In genomic region chr13:41059896-41060722, GRCh38 we compare ENCODE assay signal across 1 cellular context.
TF ChIP-seq lines count a peak whose summit lies in the region.

No MANE protein-coding gene starts in this region.

TF ChIP-seq in HepG2, 621 proteins besides CTCF, POLR2A, EP300 and RAD21 (continued from another document and continues in another):
- TF ChIP-seq CERS6 (CRISPR knock-in tag; IDR thresholded peaks at IDR 0.05) (no peak), ZNF7 (CRISPR knock-in tag; IDR thresholded peaks at IDR 0.05) (no peak), MBD4 (IDR thresholded peaks at IDR 0.05; ENCODE audit: borderline replicate concordance, low read length) (no peak), HNF4A (CRISPR knock-in tag; IDR thresholded peaks at IDR 0.05) (no peak; the same call in 1 of the 2 replicates), ZNF672 (CRISPR knock-in tag; IDR thresholded peaks at IDR 0.05) (no peak), HBP1 (CRISPR knock-in tag; IDR thresholded peaks at IDR 0.05; ENCODE audit: low read depth) (0 out of 2 replicates have a peak, but pooled peaks have one; percentile 11), PHF8 (CRISPR knock-in tag; IDR thresholded peaks at IDR 0.05) (no peak; the same call in none of the 2 replicates), IKZF4 (CRISPR knock-in tag; IDR thresholded peaks at IDR 0.05; ENCODE audit: borderline replicate concordance, low read depth, not compliant biosample characterization) (peak; percentile 70), HNRNPLL (IDR thresholded peaks at IDR 0.05; ENCODE audit: low read depth, low read length, poor library complexity, severe bottlenecking) (peak; percentile 64), ZNF138 (CRISPR knock-in tag; IDR thresholded peaks at IDR 0.05; ENCODE audit: low read depth) (no peak), KDM2A (CRISPR knock-in tag; IDR thresholded peaks at IDR 0.05; ENCODE audit: borderline replicate concordance, low read depth) (peak; percentile 56; the same call in 1 of the 2 replicates), GATAD2A (CRISPR knock-in tag; IDR thresholded peaks at IDR 0.05) (peak; percentile 57; the same call in 1 of the 2 replicates), NPAS2 (CRISPR knock-in tag; IDR thresholded peaks at IDR 0.05; ENCODE audit: borderline replicate concordance) (no peak), NFATC3 (CRISPR knock-in tag; IDR thresholded peaks at IDR 0.05) (no peak; the same call in 1 of the 2 replicates), ATRX (CRISPR knock-in tag; IDR thresholded peaks at IDR 0.05; ENCODE audit: borderline replicate concordance) (no peak), XBP1 (CRISPR knock-in tag; IDR thresholded peaks at IDR 0.05) (no peak), ZBTB38 (CRISPR knock-in tag; IDR thresholded peaks at IDR 0.05) (peak; percentile 45; the same call in 1 of the 2 replicates), SRSF9 (IDR thresholded peaks at IDR 0.05; ENCODE audit: borderline replicate concordance, insufficient read depth, low read depth, low read length, poor library complexity, severe bottlenecking) (no peak), THAP8 (CRISPR knock-in tag; IDR thresholded peaks at IDR 0.05; ENCODE audit: borderline replicate concordance) (no peak), ZNF256 (CRISPR knock-in tag; conservative IDR thresholded peaks at IDR 0.05) (no peak), SCMH1 (CRISPR knock-in tag; IDR thresholded peaks at IDR 0.05; ENCODE audit: borderline replicate concordance) (no peak), EZH2 (conservative IDR thresholded peaks at IDR 0.05; ENCODE audit: low read depth, low read length) (no peak), ZSCAN20 (CRISPR knock-in tag; IDR thresholded peaks at IDR 0.05; ENCODE audit: borderline replicate concordance) (no peak), MXD4 (CRISPR knock-in tag; IDR thresholded peaks at IDR 0.05) (peak; percentile 61; the same call in 1 of the 2 replicates), ZBTB3 (CRISPR knock-in tag; IDR thresholded peaks at IDR 0.05; ENCODE audit: borderline replicate concordance, low read depth) (0 out of 2 replicates have a peak, but pooled peaks have one; percentile 33), PLSCR1 (CRISPR knock-in tag; IDR thresholded peaks at IDR 0.05; ENCODE audit: borderline replicate concordance) (no peak), ZNF547 (CRISPR knock-in tag; IDR thresholded peaks at IDR 0.05) (peak; percentile 26; the same call in 1 of the 2 replicates), ZNF160 (CRISPR knock-in tag; IDR thresholded peaks at IDR 0.05) (no peak), GPN1 (CRISPR knock-in tag; IDR thresholded peaks at IDR 0.05; ENCODE audit: borderline replicate concordance) (no peak), ZNF326 (CRISPR knock-in tag; IDR thresholded peaks at IDR 0.05; ENCODE audit: borderline replicate concordance) (no peak), AKAP8 (CRISPR knock-in tag; IDR thresholded peaks at IDR 0.05) (0 out of 2 replicates have a peak, but pooled peaks have one; percentile 6), ZNF253 (CRISPR knock-in tag; IDR thresholded peaks at IDR 0.05; ENCODE audit: borderline replicate concordance) (no peak), NFE2L1 (CRISPR knock-in tag; IDR thresholded peaks at IDR 0.05; ENCODE audit: borderline replicate concordance) (no peak), ZBTB8A (CRISPR knock-in tag; IDR thresholded peaks at IDR 0.05; ENCODE audit: borderline replicate concordance, low read depth) (no peak)
- TF ChIP-seq, protein P1, sequence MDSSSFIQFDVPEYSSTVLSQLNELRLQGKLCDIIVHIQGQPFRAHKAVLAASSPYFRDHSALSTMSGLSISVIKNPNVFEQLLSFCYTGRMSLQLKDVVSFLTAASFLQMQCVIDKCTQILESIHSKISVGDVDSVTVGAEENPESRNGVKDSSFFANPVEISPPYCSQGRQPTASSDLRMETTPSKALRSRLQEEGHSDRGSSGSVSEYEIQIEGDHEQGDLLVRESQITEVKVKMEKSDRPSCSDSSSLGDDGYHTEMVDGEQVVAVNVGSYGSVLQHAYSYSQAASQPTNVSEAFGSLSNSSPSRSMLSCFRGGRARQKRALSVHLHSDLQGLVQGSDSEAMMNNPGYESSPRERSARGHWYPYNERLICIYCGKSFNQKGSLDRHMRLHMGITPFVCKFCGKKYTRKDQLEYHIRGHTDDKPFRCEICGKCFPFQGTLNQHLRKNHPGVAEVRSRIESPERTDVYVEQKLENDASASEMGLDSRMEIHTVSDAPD (CRISPR knock-in tag; IDR thresholded peaks at IDR 0.05), result no peak
- TF ChIP-seq, protein P2, sequence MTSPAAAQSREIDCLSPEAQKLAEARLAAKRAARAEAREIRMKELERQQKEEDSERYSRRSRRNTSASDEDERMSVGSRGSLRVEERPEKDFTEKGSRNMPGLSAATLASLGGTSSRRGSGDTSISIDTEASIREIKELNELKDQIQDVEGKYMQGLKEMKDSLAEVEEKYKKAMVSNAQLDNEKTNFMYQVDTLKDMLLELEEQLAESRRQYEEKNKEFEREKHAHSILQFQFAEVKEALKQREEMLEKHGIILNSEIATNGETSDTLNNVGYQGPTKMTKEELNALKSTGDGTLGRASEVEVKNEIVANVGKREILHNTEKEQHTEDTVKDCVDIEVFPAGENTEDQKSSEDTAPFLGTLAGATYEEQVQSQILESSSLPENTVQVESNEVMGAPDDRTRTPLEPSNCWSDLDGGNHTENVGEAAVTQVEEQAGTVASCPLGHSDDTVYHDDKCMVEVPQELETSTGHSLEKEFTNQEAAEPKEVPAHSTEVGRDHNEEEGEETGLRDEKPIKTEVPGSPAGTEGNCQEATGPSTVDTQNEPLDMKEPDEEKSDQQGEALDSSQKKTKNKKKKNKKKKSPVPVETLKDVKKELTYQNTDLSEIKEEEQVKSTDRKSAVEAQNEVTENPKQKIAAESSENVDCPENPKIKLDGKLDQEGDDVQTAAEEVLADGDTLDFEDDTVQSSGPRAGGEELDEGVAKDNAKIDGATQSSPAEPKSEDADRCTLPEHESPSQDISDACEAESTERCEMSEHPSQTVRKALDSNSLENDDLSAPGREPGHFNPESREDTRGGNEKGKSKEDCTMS (CRISPR knock-in tag; conservative IDR thresholded peaks at IDR 0.05), result no peak
- TF ChIP-seq, protein P3, sequence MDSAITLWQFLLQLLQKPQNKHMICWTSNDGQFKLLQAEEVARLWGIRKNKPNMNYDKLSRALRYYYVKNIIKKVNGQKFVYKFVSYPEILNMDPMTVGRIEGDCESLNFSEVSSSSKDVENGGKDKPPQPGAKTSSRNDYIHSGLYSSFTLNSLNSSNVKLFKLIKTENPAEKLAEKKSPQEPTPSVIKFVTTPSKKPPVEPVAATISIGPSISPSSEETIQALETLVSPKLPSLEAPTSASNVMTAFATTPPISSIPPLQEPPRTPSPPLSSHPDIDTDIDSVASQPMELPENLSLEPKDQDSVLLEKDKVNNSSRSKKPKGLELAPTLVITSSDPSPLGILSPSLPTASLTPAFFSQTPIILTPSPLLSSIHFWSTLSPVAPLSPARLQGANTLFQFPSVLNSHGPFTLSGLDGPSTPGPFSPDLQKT (CRISPR knock-in tag; IDR thresholded peaks at IDR 0.05; ENCODE audit: borderline replicate concordance), result no peak
- TF ChIP-seq, protein P4, sequence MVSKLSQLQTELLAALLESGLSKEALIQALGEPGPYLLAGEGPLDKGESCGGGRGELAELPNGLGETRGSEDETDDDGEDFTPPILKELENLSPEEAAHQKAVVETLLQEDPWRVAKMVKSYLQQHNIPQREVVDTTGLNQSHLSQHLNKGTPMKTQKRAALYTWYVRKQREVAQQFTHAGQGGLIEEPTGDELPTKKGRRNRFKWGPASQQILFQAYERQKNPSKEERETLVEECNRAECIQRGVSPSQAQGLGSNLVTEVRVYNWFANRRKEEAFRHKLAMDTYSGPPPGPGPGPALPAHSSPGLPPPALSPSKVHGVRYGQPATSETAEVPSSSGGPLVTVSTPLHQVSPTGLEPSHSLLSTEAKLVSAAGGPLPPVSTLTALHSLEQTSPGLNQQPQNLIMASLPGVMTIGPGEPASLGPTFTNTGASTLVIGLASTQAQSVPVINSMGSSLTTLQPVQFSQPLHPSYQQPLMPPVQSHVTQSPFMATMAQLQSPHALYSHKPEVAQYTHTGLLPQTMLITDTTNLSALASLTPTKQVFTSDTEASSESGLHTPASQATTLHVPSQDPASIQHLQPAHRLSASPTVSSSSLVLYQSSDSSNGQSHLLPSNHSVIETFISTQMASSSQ (IDR thresholded peaks at IDR 0.05; ENCODE audit: low read depth), result peak; percentile 84
- TF ChIP-seq, protein P4 (CRISPR knock-in tag; IDR thresholded peaks at IDR 0.05; ENCODE audit: borderline replicate concordance), result peak; percentile 97
- TF ChIP-seq, protein P5, sequence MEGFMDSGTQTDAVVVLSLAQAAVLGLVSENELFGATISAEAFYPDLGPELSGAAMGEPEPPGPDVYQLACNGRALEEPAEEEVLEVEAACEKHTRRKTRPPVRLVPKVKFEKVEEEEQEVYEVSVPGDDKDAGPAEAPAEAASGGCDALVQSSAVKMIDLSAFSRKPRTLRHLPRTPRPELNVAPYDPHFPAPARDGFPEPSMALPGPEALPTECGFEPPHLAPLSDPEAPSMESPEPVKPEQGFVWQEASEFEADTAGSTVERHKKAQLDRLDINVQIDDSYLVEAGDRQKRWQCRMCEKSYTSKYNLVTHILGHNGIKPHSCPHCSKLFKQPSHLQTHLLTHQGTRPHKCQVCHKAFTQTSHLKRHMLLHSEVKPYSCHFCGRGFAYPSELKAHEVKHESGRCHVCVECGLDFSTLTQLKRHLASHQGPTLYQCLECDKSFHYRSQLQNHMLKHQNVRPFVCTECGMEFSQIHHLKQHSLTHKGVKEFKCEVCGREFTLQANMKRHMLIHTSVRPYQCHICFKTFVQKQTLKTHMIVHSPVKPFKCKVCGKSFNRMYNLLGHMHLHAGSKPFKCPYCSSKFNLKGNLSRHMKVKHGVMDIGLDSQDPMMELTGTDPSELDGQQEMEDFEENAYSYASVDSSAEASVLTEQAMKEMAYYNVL (CRISPR knock-in tag; IDR thresholded peaks at IDR 0.05; ENCODE audit: borderline replicate concordance), result peak; percentile 39; the same call in 1 of the 2 replicates
